8 cellular contexts compared by ENCODE assay signal in genomic region chr11:130522284-130522961, GRCh38.
A peak's percentile ranks its signal among the peaks of the same experiment; 100 is the strongest.
DNase-seq lines count a peak whose midpoint lies in the region; TF ChIP-seq lines count a peak whose summit lies in the region.

No MANE protein-coding gene starts in this region.

- peak overlapping the region; percentile 75 for H3K9ac ChIP-seq in adipocyte (ENCODE audit: low read length)

- CTCF ChIA-PET in OCI-LY7 (lab: Charles Lee; ENCODE audit: unreplicated experiment), result no interaction called here

- WGBS in sigmoid colon, 2 donors, result 65 to 82% methylated on average over 9 of the region's 9 CpGs

- H3K4me1 ChIP-seq in adipocyte (ENCODE audit: control insufficient read depth, insufficient read depth, low read length) (peaks cover 46% of the 10 kb centered on the region), sigmoid colon (peaks cover 2 to 30% (median 25%) of the 10 kb centered on the region in 4 donors), OCI-LY7 (ENCODE audit: insufficient read depth, low read length, poor library complexity, severe bottlenecking) (no peaks in the 10 kb centered on the region)

- H3K27ac ChIP-seq in sigmoid colon (peak overlapping the region; percentile 71 to 81 (median 76)), OCI-LY7 (ENCODE audit: low read depth, low read length, poor library complexity, severe bottlenecking) (no peak overlapping the region)

- H3K4me3 ChIP-seq in adipocyte (ENCODE audit: low read length) (no peak overlapping the region), sigmoid colon (no peak overlapping the region), OCI-LY7 (ENCODE audit: low read depth, low read length, poor library complexity, severe bottlenecking) (no peak overlapping the region)

- no peak overlapping the region for H3K4me2 ChIP-seq in OCI-LY7 (ENCODE audit: low read length)

- no peaks in the 10 kb centered on the region for H3K9me3 ChIP-seq in adipocyte (ENCODE audit: control insufficient read depth, low read length)
- no peaks in the 10 kb centered on the region for H3K9me3 ChIP-seq in sigmoid colon
- H3K9me3 ChIP-seq in OCI-LY7 (ENCODE audit: low read length), result no peaks in the 10 kb centered on the region

- no peaks in the 10 kb centered on the region for H3K9me2 ChIP-seq in OCI-LY7 (ENCODE audit: insufficient read depth, low read length)

- no peaks in the 10 kb centered on the region for H3K27me3 ChIP-seq in adipocyte (replicated peaks; ENCODE audit: control insufficient read depth, insufficient read depth, low read length)
- no peaks in the 10 kb centered on the region for H3K27me3 ChIP-seq in sigmoid colon

- no peak for TF ChIP-seq POLR2A in sigmoid colon (IDR thresholded peaks at IDR 0.05)

- peak in 2 of 4 donors; percentile 88 to 93 for TF ChIP-seq EP300 in sigmoid colon (IDR thresholded peaks at IDR 0.05)

- POLR2A ChIA-PET in OCI-LY7 (lab: Charles Lee), result no interaction called here

- BruUV-seq in OCI-LY7 (replicated peaks; lab: Mats Ljungman, UMichigan), result no TSS peak

- H4K20me1 ChIP-seq in OCI-LY7 (ENCODE audit: insufficient read depth, low read length), result no peaks in the 10 kb centered on the region

- TF ChIP-seq CTCF in sigmoid colon (IDR thresholded peaks at IDR 0.05) (no peak), OCI-LY7 (conservative IDR thresholded peaks at IDR 0.05; ENCODE audit: low read length) (no peak)

- H3K79me2 ChIP-seq in OCI-LY7 (ENCODE audit: insufficient read depth, low read depth, low read length), result no peaks in the 10 kb centered on the region

- no peaks in the 10 kb centered on the region for H3K36me3 ChIP-seq in adipocyte (ENCODE audit: control insufficient read depth, insufficient read depth, low read length, severe bottlenecking)
- H3K36me3 ChIP-seq in sigmoid colon, result no peaks in the 10 kb centered on the region
- H3K36me3 ChIP-seq in OCI-LY7 (ENCODE audit: insufficient read depth, low read length), result no peaks in the 10 kb centered on the region

- H2AFZ ChIP-seq in OCI-LY7 (ENCODE audit: low read length), result no peak overlapping the region

- peak; percentile 94 for DNase-seq in H4 (ENCODE audit: low spot score)
- peak; percentile 94 for DNase-seq in adipocyte (ENCODE audit: low read depth)
- peak; percentile 96 for DNase-seq in hepatic stellate cell (ENCODE audit: low spot score)
- peak; percentile 98 for DNase-seq in sigmoid colon
- no peak for DNase-seq in HuH-7.5 (ENCODE audit: low spot score)
- DNase-seq in NCI-H2196 (lab: John Stamatoyannopoulos, UW; ENCODE audit: unreplicated experiment), result no peak
- DNase-seq in NCI-H1436 (lab: John Stamatoyannopoulos, UW), result no peak
- no peak for DNase-seq in OCI-LY7 (ENCODE audit: low spot score)

- intact Hi-C loops in sigmoid colon (cut with DNase I), result loop anchor here (5.0 kb wide), 5 partner anchors 80 to 375 kb away; no protein-coding TSS in a partner anchor
- intact Hi-C loops in OCI-LY7 (cut with micrococcal nuclease; ENCODE audit: unreplicated experiment), result no loop called here

Comparison
In these comparisons a context has a peak if more than half of its experiments do, and no peak if none do; other contexts are left out.
1. DNase-seq: peak in H4 (single experiment), adipocyte (single experiment), hepatic stellate cell (single experiment) and sigmoid colon (single experiment); none in HuH-7.5 (single experiment), NCI-H2196 (single experiment), NCI-H1436 (single experiment) and OCI-LY7 (single experiment).